ENCODE assay signal across 18 cellular contexts in genomic region chr1:239218296-239218695, GRCh38.
A peak's percentile ranks its signal among the peaks of the same experiment; 100 is the strongest.
DNase-seq lines count a peak whose midpoint lies in the region; ATAC-seq and TF ChIP-seq lines count a peak whose summit lies in the region.
"Had no signal": no experiment of that assay in that cellular context is flagged by ENCODE, and none has a peak within 500 bp of the region (broad histone marks: within the 10 kb centered on the region; RNA-seq: fewer than 3 reads in every experiment).

No MANE protein-coding gene starts in this region.

- ATAC-seq in HG03442 (IDR thresholded peaks at IDR 0.05; ENCODE audit: unreplicated experiment), result no peak
- ATAC-seq in HG03139 (IDR thresholded peaks at IDR 0.05; ENCODE audit: unreplicated experiment), result no peak
- ATAC-seq: T-cell had no signal

- H3K4me1 ChIP-seq in BE2C, result peaks cover 16% of the 10 kb centered on the region
- H3K4me1 ChIP-seq: HAP-1 had no signal

- TF ChIP-seq CTCF in BE2C (IDR thresholded peaks at IDR 0.05; ENCODE audit: low read depth, low read length), result no peak
- TF ChIP-seq CTCF in epithelial cell of esophagus (IDR thresholded peaks at IDR 0.05; ENCODE audit: insufficient read depth, low read depth, low read length, missing control alignments), result no peak

- H3K4me3 ChIP-seq in BE2C (ENCODE audit: low read depth, low read length) (no peak overlapping the region), epithelial cell of esophagus (ENCODE audit: low read length) (no peak overlapping the region)
- H3K4me3 ChIP-seq: BLaER1 treated with 17β-estradiol and CSF1 and Interleukin-3, amounts not matched to agents 10 nM and 100 nM; GM23248; HAP-1; PC-9 had no signal

- no peaks in the 10 kb centered on the region for H3K9me3 ChIP-seq in BE2C
- H3K9me3 ChIP-seq: HAP-1 had no signal

- peak; percentile 53 for DNase-seq in BE2C
- DNase-seq in M059J (ENCODE audit: low read depth), result peak; percentile 38
- DNase-seq in T1000 (lab: John Stamatoyannopoulos, UW), result peak; percentile 9
- peak; percentile 20 for DNase-seq in epithelial cell of esophagus (ENCODE audit: low read depth)
- DNase-seq in DMS153 (lab: John Stamatoyannopoulos, UW), result no peak
- DNase-seq: CD4-positive, alpha-beta T cell; DMS53; GM23248; NCI-H2029; NCI-H524; NCI-H748 treated with DMSO at 0.1 percent for 48 hours; PC-9; SHP77; T-cell had no signal

- H3K36me3 ChIP-seq in BE2C, result no peaks in the 10 kb centered on the region
- H3K36me3 ChIP-seq: BLaER1 treated with 17β-estradiol and CSF1 and Interleukin-3, amounts not matched to agents 10 nM and 100 nM; HAP-1 had no signal

- H3K27me3 ChIP-seq in BE2C, result no peaks in the 10 kb centered on the region
- H3K27me3 ChIP-seq: BLaER1 treated with 17β-estradiol and CSF1 and Interleukin-3, amounts not matched to agents 10 nM and 100 nM had no signal
